20 cellular contexts compared by ENCODE assay signal in the genomic region with DNA sequence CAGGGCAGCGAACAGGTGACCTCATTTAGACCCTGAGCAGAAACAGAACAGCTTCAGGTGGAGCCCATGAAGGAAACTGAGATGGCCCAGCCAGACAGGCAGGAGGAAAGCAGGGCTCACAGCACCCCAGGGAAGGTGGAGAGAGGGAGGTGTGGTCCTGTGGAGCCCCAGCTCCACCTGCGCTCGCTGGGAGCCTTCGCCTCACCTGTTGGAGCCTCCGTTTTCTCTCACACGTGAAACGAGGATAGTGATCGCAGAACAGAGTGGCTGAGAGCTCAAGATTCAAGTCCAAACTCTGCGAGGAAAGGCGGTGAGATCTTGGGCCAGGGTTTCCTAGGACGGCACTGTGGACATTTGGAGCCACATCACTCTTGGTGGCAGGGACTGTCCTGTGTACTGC. TPM values are rescaled to one million over a fixed set of nuclear protein-coding genes. Genes with fewer than 3 reads are reported as not detected.
DNase-seq lines count a peak whose midpoint lies in the region; ATAC-seq and TF ChIP-seq lines count a peak whose summit lies in the region.
"Had no signal": no experiment of that assay in that cellular context is flagged by ENCODE, and none has a peak within 500 bp of the region (broad histone marks: within the 10 kb centered on the region; RNA-seq: fewer than 3 reads in every experiment).

No MANE protein-coding gene starts in this region.

- peaks cover 24% of the 10 kb centered on the region for H3K4me1 Mint-ChIP-seq in CD8-positive, alpha-beta T cell (ENCODE audit: low read depth)
- H3K4me1 Mint-ChIP-seq in dendritic cell treated with granulocyte-macrophage colony-stimulating factor and Interleukin-4, amounts not matched to agents 40 ng/mL and 50 ng/mL, for 4 days (ENCODE audit: low read depth), result peaks cover 39% of the 10 kb centered on the region

- H3K4ac ChIP-seq in neuronal stem cell (ENCODE audit: low read length), result no peak overlapping the region

- H2BK5ac ChIP-seq in neuronal stem cell (ENCODE audit: low read length), result no peak overlapping the region

- H3K4me3 Mint-ChIP-seq in CD8-positive, alpha-beta T cell, result no peak overlapping the region
- no peak overlapping the region for H3K4me3 Mint-ChIP-seq in dendritic cell treated with granulocyte-macrophage colony-stimulating factor and Interleukin-4, amounts not matched to agents 40 ng/mL and 50 ng/mL, for 4 days

- no peaks in the 10 kb centered on the region for H3K79me1 ChIP-seq in neuronal stem cell (ENCODE audit: low read depth, low read length)

- no peak overlapping the region for H4K91ac ChIP-seq in neuronal stem cell (ENCODE audit: low read depth, low read length, poor library complexity)

- H3K23ac ChIP-seq in neuronal stem cell (ENCODE audit: low read depth, low read length, poor library complexity), result no peak overlapping the region

- H3K27ac Mint-ChIP-seq in CD8-positive, alpha-beta T cell, result peak overlapping the region; percentile 75
- peak overlapping the region; percentile 0 for H3K27ac Mint-ChIP-seq in dendritic cell treated with granulocyte-macrophage colony-stimulating factor and Interleukin-4, amounts not matched to agents 40 ng/mL and 50 ng/mL, for 4 days

- no peak overlapping the region for H3K4me2 ChIP-seq in neuronal stem cell (ENCODE audit: insufficient read depth, low read length, poor library complexity, severe bottlenecking)

- H3K9me3 ChIP-seq in heart left ventricle (no peaks in the 10 kb centered on the region), neuronal stem cell (replicated peaks in 1 of 2; ENCODE audit: control insufficient read depth in 2 of 2, insufficient read depth in 1 of 2, low read depth in 1 of 2, low read length in 2 of 2) (no peaks in the 10 kb centered on the region)
- H3K9me3 ChIP-seq in CD8-positive, alpha-beta T cell (ENCODE audit: low read length), result no peaks in the 10 kb centered on the region
- H3K9me3 ChIP-seq: MG63 had no signal

- no peak overlapping the region for H2BK12ac ChIP-seq in neuronal stem cell (ENCODE audit: low read length)

- ATAC-seq in Right ventricle myocardium inferior, result no peak
- ATAC-seq in heart left ventricle, result no peak
- no peak for ATAC-seq in CD8-positive, alpha-beta T cell
- ATAC-seq in sciatic nerve, result no peak
- ATAC-seq: K562 had no signal

- no peak overlapping the region for H3K9ac ChIP-seq in neuronal stem cell (ENCODE audit: low read depth, low read length, poor library complexity)

- peaks cover 0 to 38% (median 23%) of the 10 kb centered on the region in 12 donors for H3K4me1 ChIP-seq in heart left ventricle
- H3K4me1 ChIP-seq in CD8-positive, alpha-beta T cell (ENCODE audit: insufficient read depth, low read length), result peaks cover 26% of the 10 kb centered on the region
- H3K4me1 ChIP-seq in neuronal stem cell (ENCODE audit: control insufficient read depth in 2 of 2, insufficient read depth in 1 of 2, low read depth in 1 of 2, low read length in 2 of 2), result peaks cover 3 to 4% of the 10 kb centered on the region in 2 donors

- H4K8ac ChIP-seq in neuronal stem cell (ENCODE audit: low read depth, low read length), result no peak overlapping the region

- no peak overlapping the region for H3K27ac ChIP-seq in heart left ventricle
- no peak overlapping the region for H3K27ac ChIP-seq in CD8-positive, alpha-beta T cell (ENCODE audit: low read depth, low read length)
- no peak overlapping the region for H3K27ac ChIP-seq in neuronal stem cell (replicated peaks; ENCODE audit: low read length)

- H3K36me3 ChIP-seq in heart left ventricle, result no peaks in the 10 kb centered on the region
- no peaks in the 10 kb centered on the region for H3K36me3 ChIP-seq in CD8-positive, alpha-beta T cell (ENCODE audit: insufficient read depth, low read length)
- H3K36me3 ChIP-seq in neuronal stem cell (replicated peaks in 1 of 2; ENCODE audit: control insufficient read depth in 2 of 2, insufficient read depth in 2 of 2, low read length in 2 of 2), result no peaks in the 10 kb centered on the region
- H3K36me3 ChIP-seq: MG63 had no signal

- no peaks in the 10 kb centered on the region for H3K9me3 Mint-ChIP-seq in CD8-positive, alpha-beta T cell
- H3K9me3 Mint-ChIP-seq in dendritic cell treated with granulocyte-macrophage colony-stimulating factor and Interleukin-4, amounts not matched to agents 40 ng/mL and 50 ng/mL, for 4 days, result peaks cover 9% of the 10 kb centered on the region

- DNase-seq in Right ventricle myocardium inferior (ENCODE audit: missing footprints) (peak; percentile 4), heart left ventricle (no peak), neuronal stem cell (ENCODE audit: low spot score) (no peak), kidney glomerular epithelial cell (lab: John Stamatoyannopoulos, UW) (no peak), sciatic nerve (ENCODE audit: low spot score) (no peak), HCEC 1CT (no peak)
- no peak for DNase-seq in CD8-positive, alpha-beta T cell
- DNase-seq: AML-193, C1 segment of cervical spinal cord, EL, MG63, NCI-H1417, NCI-H1694 treated with DMSO at 0.1 percent for 48 hours, NCI-H2081 treated with DMSO at 0.1 percent for 48 hours, NCI-H2171 treated with DMSO at 0.1 percent for 48 hours, NCI-H526, OCI-M1, SHP77 had no signal

- H2AFZ ChIP-seq in neuronal stem cell (ENCODE audit: low read length), result no peak overlapping the region

- H3K27me3 ChIP-seq in heart left ventricle, result no peaks in the 10 kb centered on the region
- no peaks in the 10 kb centered on the region for H3K27me3 ChIP-seq in CD8-positive, alpha-beta T cell (ENCODE audit: insufficient read depth, low read length)
- peaks cover 0 to 48% (median 0%) of the 10 kb centered on the region in 3 experiments for H3K27me3 ChIP-seq in neuronal stem cell (ENCODE audit: control insufficient read depth in 3 of 3, insufficient read depth in 3 of 3, low read depth in 1 of 3, low read length in 3 of 3)
- H3K27me3 ChIP-seq: MG63 had no signal

- POLR2A ChIA-PET in CD8-positive, alpha-beta T cell (lab: Charles Lee), result no interaction called here

- H3K4me3 ChIP-seq in heart left ventricle, result no peak overlapping the region
- H3K4me3 ChIP-seq in CD8-positive, alpha-beta T cell (ENCODE audit: low read depth, low read length), result no peak overlapping the region
- H3K4me3 ChIP-seq in neuronal stem cell (ENCODE audit: low read length in 2 of 2), result peak overlapping the region in 1 of 2 donors; percentile 30
- H3K4me3 ChIP-seq: K562, MG63 had no signal

- H3K18ac ChIP-seq in neuronal stem cell (ENCODE audit: low read length), result no peak overlapping the region

- H3K27me3 Mint-ChIP-seq in CD8-positive, alpha-beta T cell (ENCODE audit: low read depth), result no peaks in the 10 kb centered on the region
- H3K27me3 Mint-ChIP-seq in dendritic cell treated with granulocyte-macrophage colony-stimulating factor and Interleukin-4, amounts not matched to agents 40 ng/mL and 50 ng/mL, for 4 days, result peaks cover 22% of the 10 kb centered on the region

- TF ChIP-seq POLR2A in heart left ventricle (IDR thresholded peaks at IDR 0.05), result no peak

- CTCF ChIA-PET in CD8-positive, alpha-beta T cell (lab: Charles Lee), result interaction anchor here (0.9 kb wide), 1 partner anchor 12 kb away, joined by 5 read pairs; no protein-coding TSS in a partner anchor

- WGBS in heart left ventricle, 4 donors, result 84 to 89% (median 85%) methylated on average over 11 of the region's 11 CpGs
- no CpG with 5 or more reads among the region's 11 CpGs for WGBS in neuronal stem cell (ENCODE audit: extremely low coverage in 2 of 2, insufficient read length in 2 of 2, insufficient replicate concordance in 1 of 2), 2 donors

- H3K14ac ChIP-seq in neuronal stem cell (ENCODE audit: low read length), result peak overlapping the region; percentile 75

- no peak overlapping the region for H2BK120ac ChIP-seq in neuronal stem cell (ENCODE audit: low read depth, low read length)

- peak overlapping the region; percentile 85 for H2AK5ac ChIP-seq in neuronal stem cell (ENCODE audit: low read depth, low read length)

- H3K36me3 Mint-ChIP-seq in CD8-positive, alpha-beta T cell, result no peaks in the 10 kb centered on the region
- peaks cover under 1% of the 10 kb centered on the region for H3K36me3 Mint-ChIP-seq in dendritic cell treated with granulocyte-macrophage colony-stimulating factor and Interleukin-4, amounts not matched to agents 40 ng/mL and 50 ng/mL, for 4 days (ENCODE audit: low read depth)

- intact Hi-C loops in Right ventricle myocardium inferior (cut with DNase I), result no loop called here
- intact Hi-C loops in heart left ventricle (cut with DNase I), result no loop called here
- intact Hi-C loops in CD8-positive, alpha-beta T cell (cut with DNase I, micrococcal nuclease), result no loop called here
- intact Hi-C loops in dendritic cell treated with granulocyte-macrophage colony-stimulating factor and Interleukin-4, amounts not matched to agents 40 ng/mL and 50 ng/mL, for 4 days (cut with micrococcal nuclease), result no loop called here
- intact Hi-C loops in sciatic nerve (cut with DNase I), result no loop called here

- H2BK15ac ChIP-seq in neuronal stem cell (ENCODE audit: low read length), result no peak overlapping the region

- no peak for TF ChIP-seq CTCF in heart left ventricle (IDR thresholded peaks at IDR 0.05)
- TF ChIP-seq CTCF in CD8-positive, alpha-beta T cell (IDR thresholded peaks at IDR 0.05), result no peak

RNA-seq across cellular contexts. Expression of gene CERK, which starts 8.6 kb away (rescaled TPM):
- total RNA-seq in Right ventricle myocardium inferior (71.6 TPM), heart left ventricle (100 to 1,000 TPM in 1 of 9 donors, 10 to 100 TPM in 8; 52.6 to 125 (median 72.3) TPM), sciatic nerve (27.3 TPM)
- 100 to 1,000 TPM in 1 of 2 donors, 10 to 100 TPM in 1; 17.8 to 114 TPM for polyA plus RNA-seq in heart left ventricle
- 10 to 100 TPM; 93.5 to 95.0 TPM for total RNA-seq in CD8-positive, alpha-beta T cell
- 50.9 TPM for polyA plus RNA-seq in neuronal stem cell (2013, experiment 1 of 2)
- 51.4 TPM for polyA plus RNA-seq in neuronal stem cell (2013, experiment 2 of 2)

RNA-seq across cellular contexts. Expression of gene TBC1D22A, which starts 15.8 kb away (rescaled TPM):
- total RNA-seq in Right ventricle myocardium inferior (14.6 TPM), heart left ventricle (10 to 100 TPM; 14.0 to 30.7 (median 18.6) TPM), sciatic nerve (36.3 TPM)
- 10 to 100 TPM in 1 of 2 donors, 1 to 10 TPM in 1; 9.4 to 18.9 TPM for polyA plus RNA-seq in heart left ventricle
- 10 to 100 TPM; 21.8 to 27.4 TPM for total RNA-seq in CD8-positive, alpha-beta T cell
- 10.2 TPM for polyA plus RNA-seq in neuronal stem cell (2013, experiment 1 of 2)
- 10.6 TPM for polyA plus RNA-seq in neuronal stem cell (2013, experiment 2 of 2)
